ENCODE assay signal across 9 cellular contexts in genomic region chr15:86034904-86035303, GRCh38. TPM values are rescaled to one million over a fixed set of nuclear protein-coding genes. Genes with fewer than 3 reads are reported as not detected.
"Had no signal": no experiment of that assay in that cellular context is flagged by ENCODE, and none has a peak within 500 bp of the region (broad histone marks: within the 10 kb centered on the region; RNA-seq: fewer than 3 reads in every experiment).

No MANE protein-coding gene starts in this region.

- H3K4me3 ChIP-seq: GM23248, HAP-1 had no signal

- ATAC-seq: HCT116, HepG2 had no signal

- H3K9me3 ChIP-seq: HAP-1 had no signal

- DNase-seq: GM23248, GOT3, H7, KBM-7 had no signal

- H3K27ac ChIP-seq: GM23248, HL-60 had no signal

- H3K36me3 ChIP-seq: HAP-1 had no signal

- H3K4me1 ChIP-seq: HAP-1 had no signal

- FAIRE-seq: HepG2 had no signal

RNA-seq across cellular contexts. Expression of gene AGBL1, which starts 44.8 kb away (rescaled TPM):
- total RNA-seq: GM23248, H4, H7, HepG2 had no signal
